Comparison of ENCODE assay signal across 8 cellular contexts in the genomic region with DNA sequence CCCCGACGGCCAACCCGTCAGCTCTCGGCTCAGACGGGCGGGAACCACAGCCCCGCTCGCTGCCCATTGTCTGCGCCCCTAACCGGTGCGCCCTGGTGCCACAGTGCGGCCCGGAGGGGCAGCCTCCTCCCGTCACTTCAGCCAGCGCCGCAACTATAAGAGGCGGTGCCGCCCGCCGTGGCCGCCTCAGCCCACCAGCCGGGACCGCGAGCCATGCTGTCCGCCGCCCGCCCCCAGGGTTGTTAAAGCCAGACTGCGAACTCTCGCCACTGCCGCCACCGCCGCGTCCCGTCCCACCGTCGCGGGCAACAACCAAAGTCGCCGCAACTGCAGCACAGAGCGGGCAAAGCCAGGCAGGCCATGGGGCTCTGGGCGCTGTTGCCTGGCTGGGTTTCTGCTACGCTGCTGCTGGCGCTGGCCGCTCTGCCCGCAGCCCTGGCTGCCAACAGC. TPM values are rescaled to one million over a fixed set of nuclear protein-coding genes. Genes with fewer than 3 reads are reported as not detected.
DNase-seq lines count a peak whose midpoint lies in the region; ATAC-seq, FAIRE-seq and TF ChIP-seq lines count a peak whose summit lies in the region.

A gene (plus strand): TSS at position 32 of the 450 bp plus-strand sequence. CDS start 329 bp downstream, at position 361.

- ATAC-seq in pancreas, result peak; percentile 29 to 62 (median 52)
- no peak for ATAC-seq in HG03108 (IDR thresholded peaks at IDR 0.05; ENCODE audit: unreplicated experiment)
- no peak for ATAC-seq in foreskin keratinocyte

- H3K4me1 ChIP-seq in HUES64 (ENCODE audit: insufficient read depth, low read length) (peaks cover 11% of the 10 kb centered on the region), duodenal mucosa (ENCODE audit: control insufficient read depth in 1 of 2, insufficient read depth in 2 of 2, low read length in 2 of 2) (peaks cover 38 to 46% of the 10 kb centered on the region in 2 donors), pancreas (peaks cover 12 to 25% (median 24%) of the 10 kb centered on the region in 3 donors), foreskin keratinocyte (no peaks in the 10 kb centered on the region)

- H3K27me3 ChIP-seq in HUES64 (ENCODE audit: insufficient read depth, low read length) (peaks cover 98% of the 10 kb centered on the region), duodenal mucosa (ENCODE audit: control insufficient read depth in 1 of 2, insufficient read depth in 2 of 2, low read length in 2 of 2) (peaks cover 72 to 81% of the 10 kb centered on the region in 2 donors), pancreas (peaks cover 0 to 27% (median 3%) of the 10 kb centered on the region in 4 donors), foreskin keratinocyte (peaks cover 98% of the 10 kb centered on the region)

- TF ChIP-seq CTCF in GM12865 (IDR thresholded peaks at IDR 0.05; ENCODE audit: insufficient read depth, low read depth, low read length, missing control alignments), result no peak
- peak in 3 of 4 donors; percentile 4 to 9 (median 6) for TF ChIP-seq CTCF in pancreas (IDR thresholded peaks at IDR 0.05)
- no peak for TF ChIP-seq CTCF in foreskin keratinocyte (conservative IDR thresholded peaks at IDR 0.05)

- no peak for FAIRE-seq in pancreas (lab: Jason Lieb, UNC)

- H3K9me3 ChIP-seq in HUES64 (ENCODE audit: insufficient read depth, low read depth, low read length), result no peaks in the 10 kb centered on the region
- H3K9me3 ChIP-seq in duodenal mucosa (ENCODE audit: control insufficient read depth in 1 of 2, low read length in 2 of 2), result no peaks in the 10 kb centered on the region
- no peaks in the 10 kb centered on the region for H3K9me3 ChIP-seq in pancreas

- H3K9ac ChIP-seq in HUES64 (ENCODE audit: low read depth, low read length) (no peak within 1 kb of the TSS), duodenal mucosa (ENCODE audit: low read depth in 1 of 2, low read length in 2 of 2) (peak within 1 kb of the TSS in 1 of 2 donors; percentile 60)

- no peak within 1 kb of the TSS for H3K27ac ChIP-seq in HUES64 (ENCODE audit: low read depth, low read length)
- H3K27ac ChIP-seq in duodenal mucosa (ENCODE audit: low read depth, low read length), result no peak within 1 kb of the TSS
- no peak within 1 kb of the TSS for H3K27ac ChIP-seq in pancreas
- no peak within 1 kb of the TSS for H3K27ac ChIP-seq in foreskin keratinocyte

- DNase-seq in GM12865 (ENCODE audit: low read depth), result no peak
- peak in 2 of 6 donors; percentile 67 to 86 for DNase-seq in pancreas
- DNase-seq in NCI-H1436 (lab: John Stamatoyannopoulos, UW), result no peak
- no peak for DNase-seq in foreskin keratinocyte
- no peak for DNase-seq in EL

- 2% methylated on average over 45 of the region's 45 CpGs for WGBS in HUES64
- WGBS in pancreas, 2 donors, result 1 to 3% methylated on average over 38 to 45 of the region's 45 CpGs

- H3K36me3 ChIP-seq in HUES64 (ENCODE audit: insufficient read depth, low read length) (no peaks in the 10 kb centered on the region), duodenal mucosa (ENCODE audit: control insufficient read depth in 1 of 2, insufficient read depth in 2 of 2, low read length in 2 of 2) (no peaks in the 10 kb centered on the region), pancreas (no peaks in the 10 kb centered on the region)

- H3K4me3 ChIP-seq in GM12865 (ENCODE audit: low read depth, low read length), result peak within 1 kb of the TSS; percentile 54
- peak within 1 kb of the TSS; percentile 46 for H3K4me3 ChIP-seq in HUES64 (ENCODE audit: low read length)
- peak within 1 kb of the TSS; percentile 62 to 65 for H3K4me3 ChIP-seq in duodenal mucosa (ENCODE audit: low read depth in 1 of 2, low read length in 2 of 2)
- peak within 1 kb of the TSS in 2 of 4 donors; percentile 31 to 39 for H3K4me3 ChIP-seq in pancreas

- intact Hi-C loops in pancreas (cut with DNase I), result no loop called here

RNA-seq across cellular contexts. Expression of the gene that starts here (rescaled TPM):
- 0.60 TPM for polyA plus RNA-seq in HUES64 (2013, experiment 1 of 2)
- 0.76 TPM for polyA plus RNA-seq in HUES64 (2013, experiment 2 of 2)
- total RNA-seq in pancreas (not detected), foreskin keratinocyte (not detected in 2 replicates)
- polyA plus RNA-seq in pancreas (not detected), foreskin keratinocyte (not detected in 2 replicates)

Comparison
In these comparisons a context has a peak if more than half of its experiments do, and no peak if none do; other contexts are left out.
1. Peak in ATAC-seq in pancreas; RNA of the gene not detected or under 1 TPM.
2. CTCF ChIP-seq: peak in pancreas (3 of 4); none in GM12865 (single experiment) and foreskin keratinocyte (single experiment).